Comparison of ENCODE assay signal across 1 cellular context in the genomic region with DNA sequence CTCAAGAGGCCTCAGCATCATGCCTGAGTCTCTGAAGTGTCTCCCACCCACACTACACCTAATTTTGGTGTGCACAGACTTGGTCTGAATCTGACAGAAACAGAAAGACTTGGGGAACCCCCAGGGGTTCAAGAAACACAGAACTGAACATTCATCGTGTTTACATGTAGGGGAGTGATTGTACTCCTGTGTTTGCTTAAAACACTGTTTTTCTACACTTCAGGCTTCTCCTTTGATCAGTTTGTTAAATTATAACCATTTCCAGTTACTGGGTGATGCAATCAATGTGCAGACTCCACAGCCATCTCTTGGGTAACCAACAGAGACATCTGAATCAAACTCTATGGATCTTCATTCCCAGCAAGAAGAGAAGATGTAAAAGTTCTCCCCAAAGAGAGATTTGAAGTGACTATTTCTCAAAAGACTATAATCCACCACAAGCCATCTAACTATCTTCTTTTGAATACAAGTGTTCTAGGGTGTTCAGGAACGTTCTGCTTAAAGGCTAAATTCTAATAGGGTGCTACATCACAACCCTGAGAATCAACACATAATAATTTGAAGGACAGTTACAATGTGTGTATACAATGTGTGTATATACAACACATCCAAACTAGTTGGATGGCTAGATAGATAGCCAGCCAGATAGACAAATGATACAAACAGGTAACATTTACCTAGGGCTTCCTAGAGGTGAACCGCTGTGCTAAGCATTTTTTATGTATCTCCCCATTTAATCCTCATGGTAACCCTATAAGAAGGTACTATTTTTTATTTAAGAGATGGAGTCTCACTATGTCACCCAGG.
TF ChIP-seq lines count a peak whose summit lies in the region.

No MANE protein-coding gene starts in this region.

TF ChIP-seq in HepG2, 621 proteins besides CTCF, POLR2A, EP300 and RAD21 (continued from another document):
- TF ChIP-seq HOXD1 (CRISPR knock-in tag; IDR thresholded peaks at IDR 0.05) (0 out of 2 replicates have a peak, but pooled peaks have one; percentile 68), ZNF224 (CRISPR knock-in tag; IDR thresholded peaks at IDR 0.05) (no peak), ZNF431 (CRISPR knock-in tag; IDR thresholded peaks at IDR 0.05; ENCODE audit: borderline replicate concordance, low read depth) (no peak)
- TF ChIP-seq, protein P1, sequence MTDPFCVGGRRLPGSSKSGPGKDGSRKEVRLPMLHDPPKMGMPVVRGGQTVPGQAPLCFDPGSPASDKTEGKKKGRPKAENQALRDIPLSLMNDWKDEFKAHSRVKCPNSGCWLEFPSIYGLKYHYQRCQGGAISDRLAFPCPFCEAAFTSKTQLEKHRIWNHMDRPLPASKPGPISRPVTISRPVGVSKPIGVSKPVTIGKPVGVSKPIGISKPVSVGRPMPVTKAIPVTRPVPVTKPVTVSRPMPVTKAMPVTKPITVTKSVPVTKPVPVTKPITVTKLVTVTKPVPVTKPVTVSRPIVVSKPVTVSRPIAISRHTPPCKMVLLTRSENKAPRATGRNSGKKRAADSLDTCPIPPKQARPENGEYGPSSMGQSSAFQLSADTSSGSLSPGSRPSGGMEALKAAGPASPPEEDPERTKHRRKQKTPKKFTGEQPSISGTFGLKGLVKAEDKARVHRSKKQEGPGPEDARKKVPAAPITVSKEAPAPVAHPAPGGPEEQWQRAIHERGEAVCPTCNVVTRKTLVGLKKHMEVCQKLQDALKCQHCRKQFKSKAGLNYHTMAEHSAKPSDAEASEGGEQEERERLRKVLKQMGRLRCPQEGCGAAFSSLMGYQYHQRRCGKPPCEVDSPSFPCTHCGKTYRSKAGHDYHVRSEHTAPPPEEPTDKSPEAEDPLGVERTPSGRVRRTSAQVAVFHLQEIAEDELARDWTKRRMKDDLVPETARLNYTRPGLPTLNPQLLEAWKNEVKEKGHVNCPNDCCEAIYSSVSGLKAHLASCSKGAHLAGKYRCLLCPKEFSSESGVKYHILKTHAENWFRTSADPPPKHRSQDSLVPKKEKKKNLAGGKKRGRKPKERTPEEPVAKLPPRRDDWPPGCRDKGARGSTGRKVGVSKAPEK (CRISPR knock-in tag; IDR thresholded peaks at IDR 0.05; ENCODE audit: borderline replicate concordance) = no peak
